Comparison of ENCODE assay signal across 8 cellular contexts in genomic region chr3:36944012-36944640, GRCh38. TPM values are rescaled to one million over a fixed set of nuclear protein-coding genes. Genes with fewer than 3 reads are reported as not detected.
DNase-seq lines count a peak whose midpoint lies in the region; ATAC-seq and TF ChIP-seq lines count a peak whose summit lies in the region.

No MANE protein-coding gene starts in this region.

- TF ChIP-seq POLR2A in thyroid gland (IDR thresholded peaks at IDR 0.05) = no peak

- H3K4me1 Mint-ChIP-seq in nephron = peaks cover 19% of the 10 kb centered on the region

- no peaks in the 10 kb centered on the region for H3K27me3 ChIP-seq in thyroid gland

- TF ChIP-seq CTCF in nephron (IDR thresholded peaks at IDR 0.05; ENCODE audit: unreplicated experiment in 3 of 3) = no peak
- peak in 1 of 6 experiments; percentile 10 for TF ChIP-seq CTCF in thyroid gland (IDR thresholded peaks at IDR 0.05)

- no peaks in the 10 kb centered on the region for H3K9me3 ChIP-seq in thyroid gland

- H3K36me3 Mint-ChIP-seq in nephron (ENCODE audit: low read depth) = peaks cover 21% of the 10 kb centered on the region

- intact Hi-C loops in thyroid gland (cut with DNase I) = no loop called here

- H3K4me3 Mint-ChIP-seq in nephron = peak overlapping the region; percentile 82 to 90 (median 90)

- peaks cover 15 to 28% of the 10 kb centered on the region in 2 donors for H3K4me1 ChIP-seq in thyroid gland

- H3K27ac ChIP-seq in thyroid gland = peak overlapping the region; percentile 32 to 86 (median 62)

- DNase-seq in NCI-H82 (lab: John Stamatoyannopoulos, UW) (peak; percentile 12), NCI-H82 treated with DMSO at 0.1 percent for 48 hours (lab: John Stamatoyannopoulos, UW; ENCODE audit: unreplicated experiment) (no peak), NCI-H2227 (lab: John Stamatoyannopoulos, UW; ENCODE audit: unreplicated experiment) (peak; percentile 64), activated gamma-delta T cell (lab: John Stamatoyannopoulos, UW) (peak; percentile 37), foreskin melanocyte (peak; percentile 44), thyroid gland (peak; percentile 57 to 74)

- ATAC-seq in HG02642 (IDR thresholded peaks at IDR 0.05; ENCODE audit: poor library complexity, unreplicated experiment) = peak; percentile 65

- no peaks in the 10 kb centered on the region for H3K36me3 ChIP-seq in thyroid gland

- 1 to 3% methylated on average over 14 to 27 of the region's 56 CpGs for WGBS in thyroid gland, 2 donors

- H3K27me3 Mint-ChIP-seq in nephron (ENCODE audit: low read depth) = peaks cover 4% of the 10 kb centered on the region

- peak overlapping the region; percentile 64 to 94 (median 82) for H3K4me3 ChIP-seq in thyroid gland (replicated peaks in 1 of 3)

- peaks cover 23% of the 10 kb centered on the region for H3K9me3 Mint-ChIP-seq in nephron

- peak overlapping the region in 2 of 3 experiments; percentile 71 to 89 for H3K27ac Mint-ChIP-seq in nephron

RNA-seq across cellular contexts. Expression of gene TRANK1, which starts 0.7 kb away (rescaled TPM):
- total RNA-seq in thyroid gland = 10 to 100 TPM; 11.7 to 26.3 (median 18.5) TPM

RNA-seq across cellular contexts. Expression of gene EPM2AIP1, which starts 48.8 kb away (rescaled TPM):
- total RNA-seq in thyroid gland = 10 to 100 TPM; 25.3 to 48.0 (median 35.0) TPM

RNA-seq across cellular contexts. Expression of gene MLH1, which starts 49.2 kb away (rescaled TPM):
- 10 to 100 TPM; 32.1 to 65.7 (median 54.3) TPM for total RNA-seq in thyroid gland
